In the genomic region with DNA sequence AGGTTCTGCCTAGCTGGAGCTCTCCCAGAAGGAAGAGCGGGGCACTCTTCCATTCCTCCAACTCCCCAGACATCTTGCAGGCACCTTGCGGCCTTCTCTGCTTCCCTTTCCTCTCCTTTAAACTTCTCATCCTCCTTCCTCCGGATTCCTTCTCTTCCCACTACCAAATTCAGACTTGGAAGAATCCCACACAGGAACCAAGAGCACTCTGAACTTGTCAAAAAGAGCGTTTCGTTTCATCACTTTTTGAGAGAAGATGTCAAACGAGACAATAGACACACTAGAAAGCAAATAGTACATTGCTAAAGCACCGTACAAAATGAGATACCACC, we compare ENCODE assay signal across 9 cellular contexts. TPM values are rescaled to one million over a fixed set of nuclear protein-coding genes. Genes with fewer than 3 reads are reported as not detected.
DNase-seq lines count a peak whose midpoint lies in the region; ATAC-seq and TF ChIP-seq lines count a peak whose summit lies in the region.
"Had no signal": no experiment of that assay in that cellular context is flagged by ENCODE, and none has a peak within 500 bp of the region (broad histone marks: within the 10 kb centered on the region; RNA-seq: fewer than 3 reads in every experiment).

No MANE protein-coding gene starts in this region.

- H3K4me2 ChIP-seq in PC-3 (ENCODE audit: low read length) (peak overlapping the region; percentile 80), osteoblast (ENCODE audit: insufficient read depth, low read length) (peak overlapping the region; percentile 64)

- no peak for TF ChIP-seq EP300 in esophagus muscularis mucosa (IDR thresholded peaks at IDR 0.05)

- POLR2A ChIA-PET in AG04450 (lab: Yijun Ruan, JAX), result no interaction called here
- POLR2A ChIA-PET in PC-3 (lab: Charles Lee; ENCODE audit: unreplicated experiment), result no interaction called here

- ATAC-seq in PC-3 (no peak; the same call in 1 of the 2 replicates), GM19455 (IDR thresholded peaks at IDR 0.05; ENCODE audit: unreplicated experiment) (no peak)

- H3K79me2 ChIP-seq in PC-3 (ENCODE audit: low read length) (no peaks in the 10 kb centered on the region), osteoblast (ENCODE audit: insufficient read depth, low read length) (no peaks in the 10 kb centered on the region)

- peak overlapping the region; percentile 45; the same call in 1 of the 2 replicates for H3K4me3 ChIP-seq in AG04450 (ENCODE audit: low read depth, low read length)
- peak overlapping the region; percentile 64 for H3K4me3 ChIP-seq in PC-3 (ENCODE audit: low read length)
- H3K4me3 ChIP-seq in esophagus muscularis mucosa, result peak overlapping the region; percentile 54 to 66 (median 58)
- peak overlapping the region; percentile 56 for H3K4me3 ChIP-seq in osteoblast (ENCODE audit: insufficient read depth, low read length)
- no peak overlapping the region for H3K4me3 ChIP-seq in lower leg skin (ENCODE audit: low read depth, poor library complexity, severe bottlenecking)
- H3K4me3 ChIP-seq in foreskin fibroblast (ENCODE audit: low read depth in 1 of 2, low read length in 2 of 2), result peak overlapping the region in 1 of 2 donors; percentile 35

- no peaks in the 10 kb centered on the region for H3K9me2 ChIP-seq in PC-3 (replicated peaks; ENCODE audit: low read length)

- H4K20me1 ChIP-seq in PC-3 (ENCODE audit: low read length) (no peaks in the 10 kb centered on the region), osteoblast (ENCODE audit: insufficient read depth, low read length) (no peaks in the 10 kb centered on the region)

- no peak overlapping the region for H3K9ac ChIP-seq in PC-3 (ENCODE audit: low read length)

- intact Hi-C loops in PC-3 (cut with micrococcal nuclease), result no loop called here
- intact Hi-C loops in esophagus muscularis mucosa (cut with DNase I), result no loop called here
- intact Hi-C loops in lower leg skin (cut with DNase I; ENCODE audit: low total_unique reads), result no loop called here

- CTCF ChIA-PET in AG04450 (lab: Charles Lee), result interaction anchor here (0.6 kb wide), 2 partner anchors 52 to 237 kb away, joined by 3 read pairs; no protein-coding TSS in a partner anchor
- CTCF ChIA-PET in PC-3 (lab: Charles Lee), result no interaction called here

- TF ChIP-seq POLR2A in esophagus muscularis mucosa (IDR thresholded peaks at IDR 0.05; ENCODE audit: low read depth), result no peak
- no peak for TF ChIP-seq POLR2A in lower leg skin (IDR thresholded peaks at IDR 0.05)

- no TSS peak for BruUV-seq in PC-3 (replicated peaks; lab: Mats Ljungman, UMichigan)

- no peaks in the 10 kb centered on the region for H3K36me3 ChIP-seq in PC-3 (ENCODE audit: low read depth, low read length)
- H3K36me3 ChIP-seq in esophagus muscularis mucosa, result no peaks in the 10 kb centered on the region
- H3K36me3 ChIP-seq in osteoblast (ENCODE audit: insufficient read depth, low read length), result no peaks in the 10 kb centered on the region

- peaks cover 7% of the 10 kb centered on the region for H3K9me3 ChIP-seq in AG04450 (ENCODE audit: control insufficient read depth, insufficient read depth, low read length)
- H3K9me3 ChIP-seq in PC-3 (ENCODE audit: low read length), result 0 out of 2 replicates have a peak, but pooled peaks cover 5% of the 10 kb centered on the region
- H3K9me3 ChIP-seq in esophagus muscularis mucosa, result peaks cover 0 to 14% (median 7%) of the 10 kb centered on the region in 4 donors
- peaks cover 3% of the 10 kb centered on the region for H3K9me3 ChIP-seq in osteoblast (ENCODE audit: low read depth, low read length)

- in situ Hi-C loops in GM13977 (cut with MboI; ENCODE audit: low pct_unique_long_range_greater_than_20kb, low sequenced_read_pairs, unreplicated experiment), result no loop called here

- H3K4me1 ChIP-seq in PC-3 (ENCODE audit: insufficient read depth, low read length) (0 out of 2 replicates have a peak, but pooled peaks cover 3% of the 10 kb centered on the region), esophagus muscularis mucosa (peaks cover 14 to 20% (median 17%) of the 10 kb centered on the region in 4 donors), osteoblast (ENCODE audit: insufficient read depth, low read length) (peaks cover 9% of the 10 kb centered on the region)

- TF ChIP-seq CTCF in AG04450 (IDR thresholded peaks at IDR 0.05; ENCODE audit: low read depth, low read length) (no peak), PC-3 (conservative IDR thresholded peaks at IDR 0.05; ENCODE audit: low read depth, low read length) (no peak), esophagus muscularis mucosa (IDR thresholded peaks at IDR 0.05) (no peak), osteoblast (IDR thresholded peaks at IDR 0.05; ENCODE audit: extremely low read depth, low read depth, low read length) (no peak), GM13977 (IDR thresholded peaks at IDR 0.05; ENCODE audit: extremely low read depth, insufficient read depth, missing control alignments) (no peak), lower leg skin (IDR thresholded peaks at IDR 0.05) (no peak), foreskin fibroblast (IDR thresholded peaks at IDR 0.05; ENCODE audit: low read depth, low read length) (no peak)

- DNase-seq in AG04450 (ENCODE audit: low read depth, low spot score) (no peak), PC-3 (no peak), esophagus muscularis mucosa (ENCODE audit: extremely low spot score) (no peak), osteoblast (ENCODE audit: insufficient read length, low spot score, missing footprints) (no peak), GM13977 (ENCODE audit: low spot score) (no peak), lower leg skin (ENCODE audit: low spot score in 2 of 2) (no peak), foreskin fibroblast (no peak)
- DNase-seq: NCI-H1436 treated with DMSO at 0.1 percent for 48 hours had no signal

- WGBS in esophagus muscularis mucosa, result 63% methylated on average over 7 of the region's 7 CpGs
- WGBS in lower leg skin, 2 donors, result 60 to 62% methylated on average over 7 of the region's 7 CpGs

- H3K27me3 ChIP-seq in AG04450 (ENCODE audit: control insufficient read depth, insufficient read depth, low read length) (peaks cover 69% of the 10 kb centered on the region), PC-3 (ENCODE audit: low read length) (peaks cover 33% of the 10 kb centered on the region), esophagus muscularis mucosa (peaks cover 0 to 57% (median 25%) of the 10 kb centered on the region in 4 donors), osteoblast (ENCODE audit: insufficient read depth, low read length) (peaks cover 78% of the 10 kb centered on the region)

- no peak overlapping the region for H3K27ac ChIP-seq in AG04450 (ENCODE audit: low read depth, low read length)
- H3K27ac ChIP-seq in PC-3 (ENCODE audit: low read length), result no peak overlapping the region
- H3K27ac ChIP-seq in esophagus muscularis mucosa (replicated peaks in 1 of 4), result no peak overlapping the region
- H3K27ac ChIP-seq in osteoblast (ENCODE audit: low read depth, low read length), result no peak overlapping the region

- H2AFZ ChIP-seq in PC-3 (ENCODE audit: low read length) (peak overlapping the region; percentile 86), osteoblast (ENCODE audit: low read length) (no peak overlapping the region)

- no peaks in the 10 kb centered on the region for H3F3A ChIP-seq in PC-3 (ENCODE audit: low read length, unreplicated experiment)

RNA-seq across cellular contexts. Expression of a gene that starts 0.5 kb away (rescaled TPM):
- polyA plus RNA-seq in AG04450 (2011; rRNA removed), result not detected in 2 replicates
- polyA minus RNA-seq in AG04450 (2011; rRNA and poly(A)+ RNA removed), result not detected in 2 replicates
- total RNA-seq in PC-3 (2014; rRNA removed), result not detected in 2 replicates
- total RNA-seq in esophagus muscularis mucosa, result not detected
- total RNA-seq in osteoblast, result not detected in 2 replicates
- not detected for total RNA-seq in lower leg skin

RNA-seq across cellular contexts. Expression of a gene that starts 45.3 kb away (rescaled TPM):
- 22.2 and 29.4 TPM in 2 replicates for polyA plus RNA-seq in AG04450 (2011; rRNA removed)
- polyA minus RNA-seq in AG04450 (2011; rRNA and poly(A)+ RNA removed), result 12.3 and 22.4 TPM in 2 replicates
- total RNA-seq in PC-3 (2014; rRNA removed) (10.1 and 12.1 TPM in 2 replicates), esophagus muscularis mucosa (10 to 100 TPM; 11.2 to 16.2 (median 15.1) TPM), osteoblast (33.6 and 35.1 TPM in 2 replicates), lower leg skin (10 to 100 TPM in 3 of 4 donors, 1 to 10 TPM in 1; 8.3 to 19.9 (median 13.6) TPM)
